11 cellular contexts compared by ENCODE assay signal in genomic region chr15:77160562-77161481, GRCh38.
DNase-seq lines count a peak whose midpoint lies in the region; ATAC-seq, FAIRE-seq and TF ChIP-seq lines count a peak whose summit lies in the region.
"Had no signal": no experiment of that assay in that cellular context is flagged by ENCODE, and none has a peak within 500 bp of the region (broad histone marks: within the 10 kb centered on the region; RNA-seq: fewer than 3 reads in every experiment).

No MANE protein-coding gene starts in this region.

- H3K27ac ChIP-seq in upper lobe of left lung = peak overlapping the region in 1 of 4 donors; percentile 4
- H3K27ac ChIP-seq: KMS-11, neutrophil had no signal

- WGBS in upper lobe of left lung, 2 donors = 43 to 47% methylated on average over 7 of the region's 7 CpGs

- H3K4me3 Mint-ChIP-seq in nephron = no peak overlapping the region

- H3K4me3 ChIP-seq in upper lobe of left lung = no peak overlapping the region

- H3K9me3 Mint-ChIP-seq in nephron = peaks cover 8% of the 10 kb centered on the region

- no peaks in the 10 kb centered on the region for H3K27me3 Mint-ChIP-seq in nephron (ENCODE audit: low read depth)

- TF ChIP-seq POLR2A in upper lobe of left lung (IDR thresholded peaks at IDR 0.05) = no peak

- peaks cover 8 to 24% (median 10%) of the 10 kb centered on the region in 4 donors for H3K36me3 ChIP-seq in upper lobe of left lung

- H3K4me1 Mint-ChIP-seq in nephron = peaks cover 28% of the 10 kb centered on the region

- no peak for ATAC-seq in HG02938 (IDR thresholded peaks at IDR 0.05; ENCODE audit: unreplicated experiment)
- no peak for ATAC-seq in HG03025 (IDR thresholded peaks at IDR 0.05; ENCODE audit: low FRiP score, unreplicated experiment)
- no peak for ATAC-seq in upper lobe of left lung (ENCODE audit: low FRiP score in 2 of 2)

- H3K27ac Mint-ChIP-seq in nephron = peak overlapping the region; percentile 84 to 90 (median 85)

- no peaks in the 10 kb centered on the region for H3K27me3 ChIP-seq in upper lobe of left lung
- H3K27me3 ChIP-seq: neutrophil had no signal

- in situ Hi-C loops in GM13977 (cut with MboI; ENCODE audit: low pct_unique_long_range_greater_than_20kb, low sequenced_read_pairs, unreplicated experiment) = no loop called here

- peaks cover 21% of the 10 kb centered on the region for H3K36me3 Mint-ChIP-seq in nephron (ENCODE audit: low read depth)

- no peak for TF ChIP-seq EP300 in upper lobe of left lung (IDR thresholded peaks at IDR 0.05)

- peak; percentile 15 for DNase-seq in GM13977 (ENCODE audit: low spot score)
- peak; percentile 89 for DNase-seq in LoVo (ENCODE audit: low spot score)
- peak; percentile 13 for DNase-seq in central memory CD4-positive, alpha-beta T cell
- no peak for DNase-seq in frontal cortex (ENCODE audit: low spot score in 2 of 2)
- no peak for DNase-seq in upper lobe of left lung
- DNase-seq: SHP77 had no signal

- H3K4me1 ChIP-seq in upper lobe of left lung = peaks cover 12 to 15% (median 15%) of the 10 kb centered on the region in 4 donors

- H3K9me3 ChIP-seq in upper lobe of left lung = no peaks in the 10 kb centered on the region
- H3K9me3 ChIP-seq: neutrophil had no signal

- no peak for FAIRE-seq in frontal cortex (lab: Jason Lieb, UNC)

- TF ChIP-seq CTCF in GM13977 (IDR thresholded peaks at IDR 0.05; ENCODE audit: extremely low read depth, insufficient read depth, missing control alignments) (no peak), nephron (IDR thresholded peaks at IDR 0.05; ENCODE audit: unreplicated experiment in 3 of 3) (no peak), upper lobe of left lung (IDR thresholded peaks at IDR 0.05) (no peak)

Comparison
In these comparisons a context has a peak if more than half of its experiments do, and no peak if none do; other contexts are left out.
1. DNase-seq: peak in GM13977 (single experiment), LoVo (single experiment) and central memory CD4-positive, alpha-beta T cell (single experiment); none in frontal cortex (0 of 2) and upper lobe of left lung (0 of 2).